Comparison of ENCODE assay signal across 24 cellular contexts in the genomic region with DNA sequence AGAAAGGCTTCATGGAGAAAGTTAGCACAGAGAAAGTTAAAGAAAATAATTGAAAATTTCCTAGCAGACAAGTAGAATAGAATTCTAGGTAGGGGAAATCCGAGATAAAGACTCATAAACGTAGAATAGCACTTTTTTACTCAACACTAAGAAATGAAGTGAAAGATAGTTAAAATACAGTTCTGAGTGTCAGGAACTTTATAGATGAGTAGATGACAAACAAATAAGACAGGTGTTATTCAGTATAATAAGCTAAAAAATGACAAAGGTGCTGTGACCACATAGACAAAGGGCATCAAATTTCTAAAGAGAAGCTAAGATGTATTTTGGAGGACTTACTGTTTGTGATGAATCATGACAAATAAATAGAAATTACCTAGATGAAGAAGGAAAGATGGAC. TPM values are rescaled to one million over a fixed set of nuclear protein-coding genes. Genes with fewer than 3 reads are reported as not detected.
"Had no signal": no experiment of that assay in that cellular context is flagged by ENCODE, and none has a peak within 500 bp of the region (broad histone marks: within the 10 kb centered on the region; RNA-seq: fewer than 3 reads in every experiment).

No MANE protein-coding gene starts in this region.

- H3K4me1 ChIP-seq: esophagus muscularis mucosa, foreskin keratinocyte, gastroesophageal sphincter, heart left ventricle, left ventricle myocardium inferior, lower lobe of right lung had no signal

- H3K27me3 ChIP-seq: esophagus muscularis mucosa, foreskin keratinocyte, gastroesophageal sphincter, heart left ventricle, hepatocyte had no signal

- DNase-seq: dermis blood vessel endothelial cell; dorsolateral prefrontal cortex; effector CD4-positive, alpha-beta T cell; effector memory CD4-positive, alpha-beta T cell; foreskin keratinocyte; heart left ventricle; hypothalamus; immature natural killer cell; islet precursor cell; kidney; kidney glomerular epithelial cell; left colon; left ventricle myocardium inferior; lower lobe of right lung; mesenchymal stem cell; mucosa of descending colon; naive B cell; naive thymus-derived CD8-positive, alpha-beta T cell had no signal

- H3K9me3 ChIP-seq: esophagus muscularis mucosa, heart left ventricle, lower lobe of right lung had no signal

- H3K79me2 ChIP-seq: hepatocyte had no signal

- H2AFZ ChIP-seq: hepatocyte had no signal

- ATAC-seq: foreskin keratinocyte; gastroesophageal sphincter; heart left ventricle; left colon; left lobe of liver; lower lobe of right lung; mucosa of descending colon; naive thymus-derived CD8-positive, alpha-beta T cell had no signal

- H3K27ac ChIP-seq: coronary artery, dorsolateral prefrontal cortex, esophagus muscularis mucosa, foreskin keratinocyte, gastroesophageal sphincter, heart left ventricle, hepatocyte, left ventricle myocardium inferior, lower lobe of right lung had no signal

- H3K36me3 ChIP-seq: esophagus muscularis mucosa, gastroesophageal sphincter, heart left ventricle, left ventricle myocardium inferior, lower lobe of right lung had no signal

- H3K4me2 ChIP-seq: hepatocyte had no signal

- H3K4me3 ChIP-seq: coronary artery, dorsolateral prefrontal cortex, esophagus muscularis mucosa, gastroesophageal sphincter, heart left ventricle, hepatocyte, left ventricle myocardium inferior, lower lobe of right lung, mucosa of descending colon had no signal

RNA-seq across cellular contexts. Expression of a gene that starts 12.9 kb away (rescaled TPM):
- total RNA-seq: left lobe of liver, mesenteric fat pad had no signal
